ENCODE assay signal across 9 cellular contexts in genomic region chr10:100006241-100006886, GRCh38. TPM values are rescaled to one million over a fixed set of nuclear protein-coding genes. Genes with fewer than 3 reads are reported as not detected.
A peak's percentile ranks its signal among the peaks of the same experiment; 100 is the strongest.
DNase-seq lines count a peak whose midpoint lies in the region; ATAC-seq and TF ChIP-seq lines count a peak whose summit lies in the region.
"Had no signal": no experiment of that assay in that cellular context is flagged by ENCODE, and none has a peak within 500 bp of the region (broad histone marks: within the 10 kb centered on the region; RNA-seq: fewer than 3 reads in every experiment).

No MANE protein-coding gene starts in this region.

- no peaks in the 10 kb centered on the region for H3K9me3 Mint-ChIP-seq in neural crest cell
- no peaks in the 10 kb centered on the region for H3K9me3 Mint-ChIP-seq in CD8-positive, alpha-beta memory T cell

- TF ChIP-seq CTCF in GM10248 (IDR thresholded peaks at IDR 0.05; ENCODE audit: control extremely low read depth, extremely low read depth, low read depth, missing control alignments), result no peak
- no peak for TF ChIP-seq CTCF in neural crest cell (conservative IDR thresholded peaks at IDR 0.05)

- POLR2A ChIA-PET in GM10248 (lab: Yijun Ruan, JAX), result interaction anchor here (0.6 kb wide), 1 partner anchor 367 kb away, joined by 3 read pairs; no protein-coding TSS in a partner anchor
- POLR2A ChIA-PET in CD8-positive, alpha-beta memory T cell (lab: Charles Lee), result interaction anchor here (0.5 kb wide), 1 partner anchor 515 kb away, joined by 9 read pairs; no protein-coding TSS in a partner anchor

- no peak overlapping the region for H3K27ac ChIP-seq in CD8-positive, alpha-beta memory T cell (ENCODE audit: low read depth, low read length)
- H3K27ac ChIP-seq: VCaP had no signal

- peak overlapping the region; percentile 18 for H3K4me3 Mint-ChIP-seq in neural crest cell
- H3K4me3 Mint-ChIP-seq in CD8-positive, alpha-beta memory T cell, result peak overlapping the region in 1 of 7 donors; percentile 23

- ATAC-seq in HG02885 (IDR thresholded peaks at IDR 0.05; ENCODE audit: poor library complexity, unreplicated experiment), result no peak

- no peaks in the 10 kb centered on the region for H3K9me3 ChIP-seq in CD8-positive, alpha-beta memory T cell (ENCODE audit: low read length)

- peaks cover 51% of the 10 kb centered on the region for H3K4me1 Mint-ChIP-seq in neural crest cell
- H3K4me1 Mint-ChIP-seq in CD8-positive, alpha-beta memory T cell, result peaks cover 31 to 47% (median 33%) of the 10 kb centered on the region in 3 donors

- peaks cover 13% of the 10 kb centered on the region for H3K4me1 ChIP-seq in CD8-positive, alpha-beta memory T cell (ENCODE audit: insufficient read depth, low read length)

- H3K27ac Mint-ChIP-seq in neural crest cell (ENCODE audit: unreplicated experiment), result no peak overlapping the region
- H3K27ac Mint-ChIP-seq in CD8-positive, alpha-beta memory T cell, result no peak overlapping the region

- no peaks in the 10 kb centered on the region for H3K36me3 Mint-ChIP-seq in neural crest cell (ENCODE audit: low read depth)
- H3K36me3 Mint-ChIP-seq in CD8-positive, alpha-beta memory T cell, result peaks cover 0 to 2% (median 0%) of the 10 kb centered on the region in 3 donors

- H3K27me3 Mint-ChIP-seq in neural crest cell (ENCODE audit: low read depth), result peaks cover 11% of the 10 kb centered on the region
- H3K27me3 Mint-ChIP-seq in CD8-positive, alpha-beta memory T cell, result no peaks in the 10 kb centered on the region

- CTCF ChIA-PET in GM10248 (lab: Yijun Ruan, JAX), result interaction anchor here (0.8 to 15.7 kb wide), 5 partner anchors 10 to 161 kb away, joined by 3 to 162 read pairs (median 137); no protein-coding TSS in a partner anchor
- CTCF ChIA-PET in CD8-positive, alpha-beta memory T cell (lab: Charles Lee), result interaction anchor here (1.8 to 2.4 kb wide), 2 partner anchors 9 to 161 kb away, joined by 5 to 8 read pairs; no protein-coding TSS in a partner anchor

- H3K27me3 ChIP-seq in CD8-positive, alpha-beta memory T cell (ENCODE audit: insufficient read depth, low read length, poor library complexity, severe bottlenecking), result no peaks in the 10 kb centered on the region

- H3K4me3 ChIP-seq in CD8-positive, alpha-beta memory T cell (ENCODE audit: low read length), result no peak overlapping the region

- DNase-seq in GM10248 (ENCODE audit: extremely low spot score) (peak; percentile 51), MV-4-11 (lab: John Stamatoyannopoulos, UW) (peak; percentile 85), cerebellar cortex (ENCODE audit: low spot score) (peak; percentile 31), neural crest cell (ENCODE audit: low read depth, low spot score) (no peak), mucosa of gallbladder (ENCODE audit: low spot score) (no peak), hippocampal formation (lab: John Stamatoyannopoulos, UW) (no peak)
- no peak for DNase-seq in CD8-positive, alpha-beta memory T cell

- H3K36me3 ChIP-seq in CD8-positive, alpha-beta memory T cell (ENCODE audit: insufficient read depth, low read length), result no peaks in the 10 kb centered on the region

RNA-seq across cellular contexts. Expression of gene DNMBP, which starts 3.4 kb away (rescaled TPM):
- 17.8 and 18.3 TPM in 2 replicates for total RNA-seq in neural crest cell
- 31.8 TPM for total RNA-seq in mucosa of gallbladder
- 1 to 10 TPM; 2.0 to 2.3 TPM for total RNA-seq in CD8-positive, alpha-beta memory T cell
- 1.5 TPM for polyA plus RNA-seq in CD8-positive, alpha-beta memory T cell

Comparison
In these comparisons a context has a peak if more than half of its experiments do, and no peak if none do; other contexts are left out.
1. DNase-seq: peak in GM10248 (single experiment), MV-4-11 (single experiment) and cerebellar cortex (single experiment); none in neural crest cell (single experiment), mucosa of gallbladder (single experiment), CD8-positive, alpha-beta memory T cell (0 of 5) and hippocampal formation (0 of 2).